1 cellular context compared by ENCODE assay signal in genomic region chr17:74677558-74678466, GRCh38.
TF ChIP-seq lines count a peak whose summit lies in the region.

No MANE protein-coding gene starts in this region.

TF ChIP-seq in HepG2, 621 proteins besides CTCF, POLR2A, EP300 and RAD21:
- TF ChIP-seq NFYC (CRISPR knock-in tag; IDR thresholded peaks at IDR 0.05) (no peak), ZFX (CRISPR knock-in tag; IDR thresholded peaks at IDR 0.05; ENCODE audit: low read depth) (peak; percentile 21; the same call in 1 of the 2 replicates), ZNF652 (CRISPR knock-in tag; IDR thresholded peaks at IDR 0.05; ENCODE audit: borderline replicate concordance, low read depth) (peak; percentile 66)
